Comparison of ENCODE assay signal across 8 cellular contexts in genomic region chr11:16924826-16925494, GRCh38.
DNase-seq lines count a peak whose midpoint lies in the region; ATAC-seq and TF ChIP-seq lines count a peak whose summit lies in the region.

No MANE protein-coding gene starts in this region.

- H3K4me1 ChIP-seq in stomach smooth muscle (ENCODE audit: control insufficient read depth, insufficient read depth, low read length), result peaks cover 12% of the 10 kb centered on the region

- no peak for TF ChIP-seq CTCF in HFFc6 (IDR thresholded peaks at IDR 0.05)

- DNase-seq in 8988T, result peak; percentile 55
- peak; percentile 67 for DNase-seq in HuH-7 (ENCODE audit: low spot score)
- DNase-seq in caudate nucleus (lab: John Stamatoyannopoulos, UW), result peak in 24 of 61 donors; percentile 7 to 70 (median 30)
- DNase-seq in left colon, result peak; percentile 77 to 88
- DNase-seq in HFFc6, result no peak

- H3K9ac ChIP-seq in stomach smooth muscle (ENCODE audit: low read length in 2 of 2), result peak overlapping the region in 1 of 2 donors; percentile 42

- peak; percentile 28 for ATAC-seq in GM18867 (IDR thresholded peaks at IDR 0.05; ENCODE audit: unreplicated experiment)
- peak; percentile 80 for ATAC-seq in left colon
- ATAC-seq in GM18861 (IDR thresholded peaks at IDR 0.05; ENCODE audit: unreplicated experiment), result no peak

- peak overlapping the region; percentile 16 for H3K27ac ChIP-seq in caudate nucleus (ENCODE audit: low read depth, low read length)
- H3K27ac ChIP-seq in stomach smooth muscle (ENCODE audit: low read length), result no peak overlapping the region

- intact Hi-C loops in left colon (cut with DNase I, micrococcal nuclease), result no loop called here

- no peak overlapping the region for H3K4me3 Mint-ChIP-seq in HFFc6

- peaks cover 9 to 14% of the 10 kb centered on the region in 2 donors for H3K27me3 ChIP-seq in stomach smooth muscle (ENCODE audit: control insufficient read depth in 1 of 2, insufficient read depth in 2 of 2, low read length in 2 of 2)

- H3K9me3 ChIP-seq in stomach smooth muscle (ENCODE audit: control insufficient read depth in 2 of 2, low read length in 2 of 2), result no peaks in the 10 kb centered on the region

- peaks cover 30% of the 10 kb centered on the region for H3K27me3 Mint-ChIP-seq in HFFc6 (ENCODE audit: insufficient read depth)

- H3K36me3 ChIP-seq in stomach smooth muscle (ENCODE audit: control insufficient read depth in 2 of 2, insufficient read depth in 2 of 2, low read length in 2 of 2), result no peaks in the 10 kb centered on the region

- H3K9me3 Mint-ChIP-seq in HFFc6, result no peaks in the 10 kb centered on the region

- peak overlapping the region; percentile 53 to 75 for H3K4me3 ChIP-seq in stomach smooth muscle (ENCODE audit: low read length in 2 of 2)

- H3K4me1 Mint-ChIP-seq in HFFc6 (ENCODE audit: low read depth), result no peaks in the 10 kb centered on the region

- H3K36me3 Mint-ChIP-seq in HFFc6 (ENCODE audit: low read depth), result no peaks in the 10 kb centered on the region

- no peak overlapping the region for H3K27ac Mint-ChIP-seq in HFFc6
